1 cellular context compared by ENCODE assay signal in genomic region chr6:26358511-26358981, GRCh38.
TF ChIP-seq lines count a peak whose summit lies in the region.

No MANE protein-coding gene starts in this region.

TF ChIP-seq in HCT116, 20 proteins besides CTCF, POLR2A, EP300 and RAD21 (continued from another document):
- TF ChIP-seq, protein P1, sequence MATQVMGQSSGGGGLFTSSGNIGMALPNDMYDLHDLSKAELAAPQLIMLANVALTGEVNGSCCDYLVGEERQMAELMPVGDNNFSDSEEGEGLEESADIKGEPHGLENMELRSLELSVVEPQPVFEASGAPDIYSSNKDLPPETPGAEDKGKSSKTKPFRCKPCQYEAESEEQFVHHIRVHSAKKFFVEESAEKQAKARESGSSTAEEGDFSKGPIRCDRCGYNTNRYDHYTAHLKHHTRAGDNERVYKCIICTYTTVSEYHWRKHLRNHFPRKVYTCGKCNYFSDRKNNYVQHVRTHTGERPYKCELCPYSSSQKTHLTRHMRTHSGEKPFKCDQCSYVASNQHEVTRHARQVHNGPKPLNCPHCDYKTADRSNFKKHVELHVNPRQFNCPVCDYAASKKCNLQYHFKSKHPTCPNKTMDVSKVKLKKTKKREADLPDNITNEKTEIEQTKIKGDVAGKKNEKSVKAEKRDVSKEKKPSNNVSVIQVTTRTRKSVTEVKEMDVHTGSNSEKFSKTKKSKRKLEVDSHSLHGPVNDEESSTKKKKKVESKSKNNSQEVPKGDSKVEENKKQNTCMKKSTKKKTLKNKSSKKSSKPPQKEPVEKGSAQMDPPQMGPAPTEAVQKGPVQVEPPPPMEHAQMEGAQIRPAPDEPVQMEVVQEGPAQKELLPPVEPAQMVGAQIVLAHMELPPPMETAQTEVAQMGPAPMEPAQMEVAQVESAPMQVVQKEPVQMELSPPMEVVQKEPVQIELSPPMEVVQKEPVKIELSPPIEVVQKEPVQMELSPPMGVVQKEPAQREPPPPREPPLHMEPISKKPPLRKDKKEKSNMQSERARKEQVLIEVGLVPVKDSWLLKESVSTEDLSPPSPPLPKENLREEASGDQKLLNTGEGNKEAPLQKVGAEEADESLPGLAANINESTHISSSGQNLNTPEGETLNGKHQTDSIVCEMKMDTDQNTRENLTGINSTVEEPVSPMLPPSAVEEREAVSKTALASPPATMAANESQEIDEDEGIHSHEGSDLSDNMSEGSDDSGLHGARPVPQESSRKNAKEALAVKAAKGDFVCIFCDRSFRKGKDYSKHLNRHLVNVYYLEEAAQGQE (IDR thresholded peaks at IDR 0.05; ENCODE audit: low read depth) = no peak
- no peak for TF ChIP-seq SIN3A (IDR thresholded peaks at IDR 0.05; ENCODE audit: low read depth)
- no peak for TF ChIP-seq CEBPB (IDR thresholded peaks at IDR 0.05; ENCODE audit: low read depth)
- TF ChIP-seq MAX (IDR thresholded peaks at IDR 0.05) = no peak
